In genomic region chrX:108020631-108021030, GRCh38 we compare ENCODE assay signal across 8 cellular contexts. TPM values are rescaled to one million over a fixed set of nuclear protein-coding genes. Genes with fewer than 3 reads are reported as not detected.
DNase-seq lines count a peak whose midpoint lies in the region; ATAC-seq, FAIRE-seq and TF ChIP-seq lines count a peak whose summit lies in the region.

No MANE protein-coding gene starts in this region.

- H3K27me3 Mint-ChIP-seq in effector memory CD8-positive, alpha-beta T cell, result no peaks in the 10 kb centered on the region

- no peak overlapping the region for H3K9ac ChIP-seq in OCI-LY1 (ENCODE audit: low read length)

- TF ChIP-seq CTCF in GM12865 (IDR thresholded peaks at IDR 0.05; ENCODE audit: insufficient read depth, low read depth, low read length, missing control alignments) (peak; percentile 42), OCI-LY1 (IDR thresholded peaks at IDR 0.05; ENCODE audit: low read length) (peak; percentile 50)

- ATAC-seq in effector memory CD8-positive, alpha-beta T cell (replicated peaks), result no peak

- no peak for FAIRE-seq in small intestine (lab: Jason Lieb, UNC)
- no peak for FAIRE-seq in urothelium cell line (lab: Jason Lieb, UNC)

- H3K4me2 ChIP-seq in OCI-LY1 (ENCODE audit: low read length), result no peak overlapping the region

- H3K4me3 ChIP-seq in GM12865 (ENCODE audit: low read depth, low read length), result no peak overlapping the region
- H3K4me3 ChIP-seq in OCI-LY1 (ENCODE audit: low read depth, low read length, poor library complexity, severe bottlenecking), result no peak overlapping the region
- no peak overlapping the region for H3K4me3 ChIP-seq in small intestine (ENCODE audit: low read depth in 1 of 2, low read length in 2 of 2)

- no peak overlapping the region for H3K27ac ChIP-seq in OCI-LY1 (ENCODE audit: low read depth, low read length, poor library complexity, severe bottlenecking)
- H3K27ac ChIP-seq in small intestine (ENCODE audit: low read depth in 1 of 2, low read length in 1 of 2), result no peak overlapping the region

- no peaks in the 10 kb centered on the region for H3F3A ChIP-seq in OCI-LY1 (ENCODE audit: insufficient read depth, low read length)

- H3K79me2 ChIP-seq in OCI-LY1 (ENCODE audit: insufficient read depth, low read length), result no peaks in the 10 kb centered on the region

- H3K9me2 ChIP-seq in OCI-LY1 (ENCODE audit: low read depth, low read length), result no peaks in the 10 kb centered on the region

- H3K27me3 ChIP-seq in OCI-LY1 (ENCODE audit: insufficient read depth, low read length) (no peaks in the 10 kb centered on the region), small intestine (ENCODE audit: control insufficient read depth in 2 of 2, insufficient read depth in 2 of 2, low read length in 2 of 2) (no peaks in the 10 kb centered on the region)

- H3K36me3 ChIP-seq in OCI-LY1 (ENCODE audit: insufficient read depth, low read length) (no peaks in the 10 kb centered on the region), small intestine (ENCODE audit: control insufficient read depth in 2 of 2, insufficient read depth in 2 of 2, low read length in 2 of 2) (no peaks in the 10 kb centered on the region)

- peak overlapping the region; percentile 78 to 92 for H3K4me3 Mint-ChIP-seq in effector memory CD8-positive, alpha-beta T cell

- no peaks in the 10 kb centered on the region for H3K9me3 Mint-ChIP-seq in effector memory CD8-positive, alpha-beta T cell

- H2AFZ ChIP-seq in OCI-LY1 (ENCODE audit: low read length), result no peak overlapping the region

- H3K27ac Mint-ChIP-seq in effector memory CD8-positive, alpha-beta T cell, result peak overlapping the region; percentile 54 to 87

- H3K4me1 ChIP-seq in OCI-LY1 (ENCODE audit: insufficient read depth, low read length, severe bottlenecking) (no peaks in the 10 kb centered on the region), small intestine (ENCODE audit: control insufficient read depth in 2 of 2, insufficient read depth in 1 of 2, low read depth in 1 of 2, low read length in 1 of 2) (no peaks in the 10 kb centered on the region)

- WGBS in small intestine, 3 donors, result 0 to 22% (median 7%) methylated on average over 2 of the region's 2 CpGs

- H3K9me3 ChIP-seq in OCI-LY1 (ENCODE audit: low read length) (no peaks in the 10 kb centered on the region), small intestine (ENCODE audit: control insufficient read depth, low read depth) (no peaks in the 10 kb centered on the region)

- DNase-seq in ACHN (peak; percentile 17), GM12865 (ENCODE audit: low read depth) (peak; percentile 30), small intestine (peak; percentile 18), UCSD-AML1 (lab: John Stamatoyannopoulos, UW; ENCODE audit: unreplicated experiment) (no peak), urothelium cell line (ENCODE audit: low spot score) (no peak), GM19240 (ENCODE audit: insufficient read length, low spot score) (no peak)
- DNase-seq in effector memory CD8-positive, alpha-beta T cell, result no peak

- no peaks in the 10 kb centered on the region for H4K20me1 ChIP-seq in OCI-LY1 (ENCODE audit: insufficient read depth, low read length)

- H3K36me3 Mint-ChIP-seq in effector memory CD8-positive, alpha-beta T cell (ENCODE audit: insufficient read depth), result peaks cover 4% of the 10 kb centered on the region

- in situ Hi-C loops in ACHN (cut with HindIII; ENCODE audit: low pct_ligation_motif_present, low pct_unique_long_range_greater_than_20kb, low sequenced_read_pairs), result no loop called here

- H3K4me1 Mint-ChIP-seq in effector memory CD8-positive, alpha-beta T cell (ENCODE audit: low read depth in 2 of 2), result peaks cover 26 to 36% of the 10 kb centered on the region in 2 donors

RNA-seq across cellular contexts. Expression of gene VSIG1, which starts 24.2 kb away (rescaled TPM):
- polyA plus RNA-seq in small intestine, result under 1 TPM in 2 of 3 donors, not detected in 1; 0.43 to 0.45 TPM

RNA-seq across cellular contexts. Expression of gene TEX13B, which starts 38.5 kb away (rescaled TPM):
- polyA plus RNA-seq in small intestine, result not detected

Comparison
In these comparisons a context has a peak if more than half of its experiments do, and no peak if none do; other contexts are left out.
1. DNase-seq: peak in ACHN (single experiment), GM12865 (single experiment) and small intestine (single experiment); none in effector memory CD8-positive, alpha-beta T cell (0 of 3), UCSD-AML1 (single experiment), urothelium cell line (single experiment) and GM19240 (single experiment).